ENCODE assay signal across 28 cellular contexts in the genomic region with DNA sequence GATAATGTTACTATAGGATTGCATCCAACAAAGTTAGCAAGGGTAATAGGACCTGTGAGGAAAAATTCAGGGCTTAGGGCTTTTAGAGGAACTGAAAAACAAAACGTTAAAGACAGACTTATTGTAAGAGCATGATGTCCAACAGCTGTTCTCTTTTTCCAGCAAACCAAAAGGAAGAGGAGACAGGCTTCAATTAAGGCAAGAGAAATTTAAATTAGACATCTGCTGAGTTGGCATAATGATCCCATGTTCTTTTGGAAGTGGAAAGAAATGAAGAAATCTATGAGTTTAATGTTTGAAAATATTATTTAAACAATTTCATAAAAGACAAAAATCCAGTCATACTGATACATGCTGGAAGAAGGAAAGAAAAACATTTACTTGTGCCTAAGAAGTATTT.
"Had no signal": no experiment of that assay in that cellular context is flagged by ENCODE, and none has a peak within 500 bp of the region (broad histone marks: within the 10 kb centered on the region; RNA-seq: fewer than 3 reads in every experiment).

No MANE protein-coding gene starts in this region.

- H3K9me3 ChIP-seq: left lung, lower lobe of right lung, testis, transverse colon had no signal

- H3K4me2 ChIP-seq: neural progenitor cell had no signal

- H3K36me3 ChIP-seq: left lung, lower lobe of right lung, neural progenitor cell, transverse colon had no signal

- H3K9me3 Mint-ChIP-seq: activated CD4-positive, alpha-beta T cell treated with anti-CD3 and anti-CD28 coated beads, Interleukin-2, amount 10 ng/mL, durations not matched to agents 24 days and 14 days; activated naive CD4-positive, alpha-beta T cell treated with anti-CD3 and anti-CD28 coated beads, Interleukin-2, amount 10 ng/mL, durations not matched to agents 7 days and 5 days; activated naive CD8-positive, alpha-beta T cell treated with anti-CD3 and anti-CD28 coated beads, Interleukin-2, amount 10 ng/mL, durations not matched to agents 7 days and 5 days; neural progenitor cell had no signal

- H3K27ac ChIP-seq: left lung, lower lobe of right lung, neural progenitor cell, testis, transverse colon had no signal

- H3K36me3 Mint-ChIP-seq: activated CD4-positive, alpha-beta memory T cell treated with anti-CD3 and anti-CD28 coated beads for 36 hours; activated naive CD4-positive, alpha-beta T cell treated with anti-CD3 and anti-CD28 coated beads, Interleukin-2, amount 10 ng/mL, durations not matched to agents 7 days and 5 days; activated naive CD8-positive, alpha-beta T cell treated with anti-CD3 and anti-CD28 coated beads, Interleukin-2, amount 10 ng/mL, durations not matched to agents 7 days and 5 days; naive thymus-derived CD8-positive, alpha-beta T cell; neural progenitor cell had no signal

- H3K9ac ChIP-seq: neural progenitor cell had no signal

- H3K27ac Mint-ChIP-seq: activated CD4-positive, alpha-beta memory T cell treated with anti-CD3 and anti-CD28 coated beads for 36 hours; activated CD4-positive, alpha-beta T cell treated with anti-CD3 and anti-CD28 coated beads, Interleukin-2, amount 10 ng/mL, durations not matched to agents 24 days and 14 days; activated naive CD4-positive, alpha-beta T cell treated with anti-CD3 and anti-CD28 coated beads, Interleukin-2, amount 10 ng/mL, durations not matched to agents 7 days and 5 days; activated naive CD8-positive, alpha-beta T cell treated with anti-CD3 and anti-CD28 coated beads, Interleukin-2, amount 10 ng/mL, durations not matched to agents 7 days and 5 days; activated T-cell treated with anti-CD3 and anti-CD28 coated beads, Interleukin-2, amount 50 U/mL, for 24 hours; effector memory CD8-positive, alpha-beta T cell; naive thymus-derived CD8-positive, alpha-beta T cell; neural progenitor cell; T-helper 17 cell had no signal

- H3K4me1 ChIP-seq: left lung, lower lobe of right lung, testis, transverse colon had no signal

- FAIRE-seq: endothelial cell of umbilical vein had no signal

- H3K4me1 Mint-ChIP-seq: activated CD4-positive, alpha-beta T cell treated with anti-CD3 and anti-CD28 coated beads, Interleukin-2, amount 10 ng/mL, durations not matched to agents 24 days and 14 days; activated naive CD4-positive, alpha-beta T cell treated with anti-CD3 and anti-CD28 coated beads, Interleukin-2, amount 10 ng/mL, durations not matched to agents 7 days and 5 days; activated naive CD8-positive, alpha-beta T cell treated with anti-CD3 and anti-CD28 coated beads, Interleukin-2, amount 10 ng/mL, durations not matched to agents 7 days and 5 days; naive thymus-derived CD8-positive, alpha-beta T cell; T-helper 17 cell had no signal

- H3K4me3 Mint-ChIP-seq: activated CD4-positive, alpha-beta memory T cell treated with anti-CD3 and anti-CD28 coated beads for 36 hours; activated CD4-positive, alpha-beta T cell treated with anti-CD3 and anti-CD28 coated beads, Interleukin-2, amount 10 ng/mL, durations not matched to agents 24 days and 14 days; activated naive CD4-positive, alpha-beta T cell treated with anti-CD3 and anti-CD28 coated beads, Interleukin-2, amount 10 ng/mL, durations not matched to agents 7 days and 5 days; activated naive CD8-positive, alpha-beta T cell treated with anti-CD3 and anti-CD28 coated beads, Interleukin-2, amount 10 ng/mL, durations not matched to agents 7 days and 5 days; activated T-cell treated with anti-CD3 and anti-CD28 coated beads, Interleukin-2, amount 50 U/mL, for 24 hours; effector memory CD8-positive, alpha-beta T cell; naive thymus-derived CD8-positive, alpha-beta T cell; neural progenitor cell; T-helper 17 cell had no signal

- DNase-seq: activated CD4-positive, alpha-beta memory T cell treated with anti-CD3 and anti-CD28 coated beads for 36 hours; activated CD4-positive, alpha-beta T cell treated with anti-CD3 and anti-CD28 coated beads, Interleukin-2, amount 10 ng/mL, durations not matched to agents 24 days and 14 days; activated CD4-positive, CD25-positive, alpha-beta regulatory T cell treated with anti-CD3 and anti-CD28 coated beads, Interleukin-2, amount 50 U/mL, for 72 hours; activated CD8-positive, alpha-beta memory T cell treated with anti-CD3 and anti-CD28 coated beads, Interleukin-2, amount 50 U/mL, for 4 hours; activated gamma-delta T cell; activated naive CD4-positive, alpha-beta T cell treated with anti-CD3 and anti-CD28 coated beads, Interleukin-2, amount 10 ng/mL, durations not matched to agents 7 days and 5 days; activated naive CD8-positive, alpha-beta T cell treated with anti-CD3 and anti-CD28 coated beads, Interleukin-2, amount 10 ng/mL, durations not matched to agents 7 days and 5 days; activated T-cell treated with anti-CD3 and anti-CD28 coated beads, Interleukin-2, amount 50 U/mL, for 24 hours; amniotic stem cell; caudate nucleus; cortex of kidney; effector memory CD8-positive, alpha-beta T cell; foreskin melanocyte; left lung; lower lobe of right lung; mesenchymal stem cell; naive thymus-derived CD8-positive, alpha-beta T cell; posterior cingulate gyrus; right cardiac atrium; stimulated activated CD4-positive, alpha-beta T cell treated with anti-CD3 and anti-CD28 coated beads, Interleukin-12 subunit alpha, Interleukin-12 subunit beta, amount 100 ng/mL, for 4 hours; stimulated activated CD4-positive, alpha-beta T cell treated with anti-CD3 and anti-CD28 coated beads, Interleukin-4, amount 100 ng/mL, for 1 hour; stimulated activated naive CD8-positive, alpha-beta T cell treated with anti-CD3 and anti-CD28 coated beads, Interleukin-15, Interleukin-2, amounts not matched to agents 100 U/mL and 50 U/mL, for 24 hours; T-helper 17 cell; T1000; testis; transverse colon had no signal

- ATAC-seq: effector memory CD8-positive, alpha-beta T cell; left lung; lower lobe of right lung; naive thymus-derived CD8-positive, alpha-beta T cell; right cardiac atrium; stimulated activated naive CD8-positive, alpha-beta T cell treated with anti-CD3 and anti-CD28 coated beads, Interleukin-15, Interleukin-2, amounts not matched to agents 100 U/mL and 50 U/mL, for 24 hours; T-helper 17 cell had no signal

- H3K27me3 ChIP-seq: left lung, neural progenitor cell, testis, transverse colon had no signal

- H3K27me3 Mint-ChIP-seq: activated CD4-positive, alpha-beta memory T cell treated with anti-CD3 and anti-CD28 coated beads for 36 hours; activated CD4-positive, alpha-beta T cell treated with anti-CD3 and anti-CD28 coated beads, Interleukin-2, amount 10 ng/mL, durations not matched to agents 24 days and 14 days; activated naive CD4-positive, alpha-beta T cell treated with anti-CD3 and anti-CD28 coated beads, Interleukin-2, amount 10 ng/mL, durations not matched to agents 7 days and 5 days; activated naive CD8-positive, alpha-beta T cell treated with anti-CD3 and anti-CD28 coated beads, Interleukin-2, amount 10 ng/mL, durations not matched to agents 7 days and 5 days; activated T-cell treated with anti-CD3 and anti-CD28 coated beads, Interleukin-2, amount 50 U/mL, for 24 hours; effector memory CD8-positive, alpha-beta T cell; naive thymus-derived CD8-positive, alpha-beta T cell; T-helper 17 cell had no signal

- H3K4me3 ChIP-seq: left lung, lower lobe of right lung, neural progenitor cell, testis, transverse colon had no signal
